ENCODE assay signal across 14 cellular contexts in genomic region chr2:26814072-26814765, GRCh38. TPM values are rescaled to one million over a fixed set of nuclear protein-coding genes. Genes with fewer than 3 reads are reported as not detected.
"Had no signal": no experiment of that assay in that cellular context is flagged by ENCODE, and none has a peak within 500 bp of the region (broad histone marks: within the 10 kb centered on the region; RNA-seq: fewer than 3 reads in every experiment).

No MANE protein-coding gene starts in this region.

RNA-seq across cellular contexts. Expression of gene CENPA, which starts 28.4 kb away (rescaled TPM):
- total RNA-seq: psoas muscle, sigmoid colon had no signal
- polyA plus RNA-seq: naive thymus-derived CD4-positive, alpha-beta T cell had no signal

RNA-seq across cellular contexts. Expression of gene DPYSL5, which starts 33.7 kb away (rescaled TPM):
- total RNA-seq: naive thymus-derived CD4-positive, alpha-beta T cell; naive thymus-derived CD8-positive, alpha-beta T cell; natural killer cell; natural killer cell treated with Interleukin-12 subunit alpha and Interleukin-12 subunit beta and Interleukin-15 and Interleukin-18, amount 100 ng/mL, for 72 hours; omental fat pad; osteoblast; pulmonary artery endothelial cell; renal cortical epithelial cell; right cardiac atrium; right lobe of liver; sciatic nerve had no signal
- polyA plus RNA-seq: naive thymus-derived CD4-positive, alpha-beta T cell; naive thymus-derived CD8-positive, alpha-beta T cell; smooth muscle cell had no signal
